ENCODE assay signal across 1 cellular context in the genomic region with DNA sequence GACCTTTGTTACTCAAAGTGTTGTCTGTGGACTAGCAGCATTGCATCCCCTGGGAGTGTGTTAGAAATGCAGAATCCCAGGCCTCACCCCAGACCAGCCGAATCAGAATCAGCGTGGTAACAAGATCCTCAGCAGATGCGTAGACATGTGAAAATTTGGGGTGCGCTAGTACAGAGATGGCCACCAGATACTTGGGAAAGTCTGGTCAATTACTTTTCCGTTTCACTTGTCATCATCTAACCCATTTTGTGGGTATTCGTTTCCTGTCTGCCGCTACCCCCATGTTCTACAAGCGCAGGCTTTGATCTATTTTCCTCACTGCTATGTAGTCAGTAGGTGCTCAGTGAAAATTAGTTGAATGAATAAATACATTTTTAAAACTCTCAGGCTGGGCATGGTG.
TF ChIP-seq lines count a peak whose summit lies in the region.

No MANE protein-coding gene starts in this region.

TF ChIP-seq in GM23338, 12 proteins besides CTCF, POLR2A, EP300 and RAD21 (continued from another document):
- TF ChIP-seq, protein P1, sequence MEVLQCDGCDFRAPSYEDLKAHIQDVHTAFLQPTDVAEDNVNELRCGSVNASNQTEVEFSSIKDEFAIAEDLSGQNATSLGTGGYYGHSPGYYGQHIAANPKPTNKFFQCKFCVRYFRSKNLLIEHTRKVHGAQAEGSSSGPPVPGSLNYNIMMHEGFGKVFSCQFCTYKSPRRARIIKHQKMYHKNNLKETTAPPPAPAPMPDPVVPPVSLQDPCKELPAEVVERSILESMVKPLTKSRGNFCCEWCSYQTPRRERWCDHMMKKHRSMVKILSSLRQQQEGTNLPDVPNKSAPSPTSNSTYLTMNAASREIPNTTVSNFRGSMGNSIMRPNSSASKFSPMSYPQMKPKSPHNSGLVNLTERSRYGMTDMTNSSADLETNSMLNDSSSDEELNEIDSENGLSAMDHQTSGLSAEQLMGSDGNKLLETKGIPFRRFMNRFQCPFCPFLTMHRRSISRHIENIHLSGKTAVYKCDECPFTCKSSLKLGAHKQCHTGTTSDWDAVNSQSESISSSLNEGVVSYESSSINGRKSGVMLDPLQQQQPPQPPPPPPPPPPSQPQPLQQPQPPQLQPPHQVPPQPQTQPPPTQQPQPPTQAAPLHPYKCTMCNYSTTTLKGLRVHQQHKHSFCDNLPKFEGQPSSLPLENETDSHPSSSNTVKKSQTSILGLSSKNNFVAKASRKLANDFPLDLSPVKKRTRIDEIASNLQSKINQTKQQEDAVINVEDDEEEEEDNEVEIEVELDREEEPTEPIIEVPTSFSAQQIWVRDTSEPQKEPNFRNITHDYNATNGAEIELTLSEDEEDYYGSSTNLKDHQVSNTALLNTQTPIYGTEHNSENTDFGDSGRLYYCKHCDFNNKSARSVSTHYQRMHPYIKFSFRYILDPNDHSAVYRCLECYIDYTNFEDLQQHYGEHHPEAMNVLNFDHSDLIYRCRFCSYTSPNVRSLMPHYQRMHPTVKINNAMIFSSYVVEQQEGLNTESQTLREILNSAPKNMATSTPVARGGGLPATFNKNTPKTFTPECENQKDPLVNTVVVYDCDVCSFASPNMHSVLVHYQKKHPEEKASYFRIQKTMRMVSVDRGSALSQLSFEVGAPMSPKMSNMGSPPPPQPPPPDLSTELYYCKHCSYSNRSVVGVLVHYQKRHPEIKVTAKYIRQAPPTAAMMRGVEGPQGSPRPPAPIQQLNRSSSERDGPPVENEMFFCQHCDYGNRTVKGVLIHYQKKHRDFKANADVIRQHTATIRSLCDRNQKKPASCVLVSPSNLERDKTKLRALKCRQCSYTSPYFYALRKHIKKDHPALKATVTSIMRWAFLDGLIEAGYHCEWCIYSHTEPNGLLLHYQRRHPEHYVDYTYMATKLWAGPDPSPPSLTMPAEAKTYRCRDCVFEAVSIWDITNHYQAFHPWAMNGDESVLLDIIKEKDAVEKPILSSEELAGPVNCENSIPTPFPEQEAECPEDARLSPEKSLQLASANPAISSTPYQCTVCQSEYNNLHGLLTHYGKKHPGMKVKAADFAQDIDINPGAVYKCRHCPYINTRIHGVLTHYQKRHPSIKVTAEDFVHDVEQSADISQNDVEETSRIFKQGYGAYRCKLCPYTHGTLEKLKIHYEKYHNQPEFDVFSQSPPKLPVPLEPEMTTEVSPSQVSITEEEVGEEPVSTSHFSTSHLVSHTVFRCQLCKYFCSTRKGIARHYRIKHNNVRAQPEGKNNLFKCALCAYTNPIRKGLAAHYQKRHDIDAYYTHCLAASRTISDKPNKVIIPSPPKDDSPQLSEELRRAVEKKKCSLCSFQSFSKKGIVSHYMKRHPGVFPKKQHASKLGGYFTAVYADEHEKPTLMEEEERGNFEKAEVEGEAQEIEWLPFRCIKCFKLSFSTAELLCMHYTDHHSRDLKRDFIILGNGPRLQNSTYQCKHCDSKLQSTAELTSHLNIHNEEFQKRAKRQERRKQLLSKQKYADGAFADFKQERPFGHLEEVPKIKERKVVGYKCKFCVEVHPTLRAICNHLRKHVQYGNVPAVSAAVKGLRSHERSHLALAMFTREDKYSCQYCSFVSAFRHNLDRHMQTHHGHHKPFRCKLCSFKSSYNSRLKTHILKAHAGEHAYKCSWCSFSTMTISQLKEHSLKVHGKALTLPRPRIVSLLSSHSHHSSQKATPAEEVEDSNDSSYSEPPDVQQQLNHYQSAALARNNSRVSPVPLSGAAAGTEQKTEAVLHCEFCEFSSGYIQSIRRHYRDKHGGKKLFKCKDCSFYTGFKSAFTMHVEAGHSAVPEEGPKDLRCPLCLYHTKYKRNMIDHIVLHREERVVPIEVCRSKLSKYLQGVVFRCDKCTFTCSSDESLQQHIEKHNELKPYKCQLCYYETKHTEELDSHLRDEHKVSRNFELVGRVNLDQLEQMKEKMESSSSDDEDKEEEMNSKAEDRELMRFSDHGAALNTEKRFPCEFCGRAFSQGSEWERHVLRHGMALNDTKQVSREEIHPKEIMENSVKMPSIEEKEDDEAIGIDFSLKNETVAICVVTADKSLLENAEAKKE (CRISPR knock-in tag; IDR thresholded peaks at IDR 0.05), result no peak
- no peak for TF ChIP-seq STAT1 (IDR thresholded peaks at IDR 0.05; ENCODE audit: unreplicated experiment)
